Comparison of ENCODE assay signal across 8 cellular contexts in genomic region chr6:42781811-42782688, GRCh38. TPM values are rescaled to one million over a fixed set of nuclear protein-coding genes. Genes with fewer than 3 reads are reported as not detected.
DNase-seq lines count a peak whose midpoint lies in the region; ATAC-seq and TF ChIP-seq lines count a peak whose summit lies in the region.

TSS of gene BICRAL (plus strand) at chr6:42782052. CDS start at chr6:42822023, 39,971 bp downstream.

- TF ChIP-seq POLR2A in HCT116 (IDR thresholded peaks at IDR 0.05; ENCODE audit: borderline replicate concordance, extremely low read depth, insufficient read depth, insufficient read length) = no peak

- TF ChIP-seq CTCF in AG10803 (conservative IDR thresholded peaks at IDR 0.05; ENCODE audit: low read length) (no peak), HCT116 (IDR thresholded peaks at IDR 0.05 in 2 of 3, conservative IDR thresholded peaks at IDR 0.05 in 1 of 3; ENCODE audit: borderline replicate concordance in 1 of 3, insufficient read depth in 1 of 3, low read depth in 2 of 3, low read length in 2 of 3) (no peak), liver (IDR thresholded peaks at IDR 0.05; ENCODE audit: low read depth, low read length, missing input control) (no peak)

- DNase-seq in AG10803 (ENCODE audit: low read depth) = peak; percentile 82
- DNase-seq in HCT116 (ENCODE audit: low read depth, low spot score) = peak; percentile 46
- peak; percentile 95 for DNase-seq in NCI-H69 (lab: John Stamatoyannopoulos, UW)
- DNase-seq in activated CD4-positive, alpha-beta T cell treated with anti-CD3 and anti-CD28 coated beads, Interleukin-2, amount 50 U/mL, for 48 hours = peak; percentile 78 to 80
- DNase-seq in dermis blood vessel endothelial cell = peak; percentile 88
- peak; percentile 57 for DNase-seq in stimulated activated CD4-positive, alpha-beta T cell treated with anti-CD3 and anti-CD28 coated beads, Interleukin-2, amount 100 ng/mL, for 4 hours (ENCODE audit: low read depth)

- H3K79me2 ChIP-seq in HCT116 (ENCODE audit: insufficient read depth, low read length) = peaks cover 37% of the 10 kb centered on the region

- intact Hi-C loops in HCT116 (cut with micrococcal nuclease) = no loop called here

- ATAC-seq in HCT116 (peak; percentile 60), GM21619 (IDR thresholded peaks at IDR 0.05; ENCODE audit: unreplicated experiment) (no peak)

- 0 out of 2 replicates have a peak, but pooled peaks cover 4% of the 10 kb centered on the region for H3K9me2 ChIP-seq in HCT116 (ENCODE audit: insufficient read depth)

- TF ChIP-seq RAD21 in HCT116 (IDR thresholded peaks at IDR 0.05; ENCODE audit: low read depth) (no peak), liver (IDR thresholded peaks at IDR 0.05) (no peak)

- H3K36me3 ChIP-seq in HCT116 (ENCODE audit: control insufficient read depth in 1 of 2, insufficient read depth in 2 of 2, low read length in 2 of 2) (no peaks in the 10 kb centered on the region), liver (ENCODE audit: control insufficient read depth in 4 of 4, insufficient read depth in 3 of 4, low read depth in 1 of 4, low read length in 3 of 4) (no peaks in the 10 kb centered on the region)

- WGBS in liver = under 1% methylated on average over 68 of the region's 70 CpGs

- POLR2A ChIA-PET in HCT116 (lab: Charles Lee) = interaction anchor here (0.6 to 4.0 kb wide), 13 partner anchors 9 to 862 kb away, joined by 3 to 22 read pairs (median 4); partner anchors contain the start of genes RPL7L1 and TBCC

- H3K4me3 ChIP-seq in AG10803 (ENCODE audit: low read length) (peak within 1 kb of the TSS; percentile 78), HCT116 (replicated peaks in 1 of 2; ENCODE audit: low read depth in 1 of 2, low read length in 2 of 2) (peak within 1 kb of the TSS; percentile 63 to 74), liver (ENCODE audit: low read depth in 1 of 3, low read length in 3 of 3) (peak within 1 kb of the TSS; percentile 81 to 97 (median 97))

- H3K9me3 ChIP-seq in HCT116 (ENCODE audit: control insufficient read depth in 1 of 2, insufficient read depth in 1 of 2, low read depth in 1 of 2, low read length in 2 of 2) (no peaks in the 10 kb centered on the region), liver (ENCODE audit: control insufficient read depth in 4 of 4, low read length in 3 of 4) (no peaks in the 10 kb centered on the region)

- peak within 1 kb of the TSS; percentile 100 for H3K27ac ChIP-seq in HCT116 (ENCODE audit: low read depth, low read length)
- peak within 1 kb of the TSS; percentile 99 to 100 for H3K27ac ChIP-seq in liver (ENCODE audit: low read depth in 1 of 2, low read length in 2 of 2)

- RAD21 ChIA-PET in HCT116 (lab: Charles Lee; ENCODE audit: low non-redundant PET in 1 of 2, low total read pairs in 2 of 2, uncharacterized antibody in 2 of 2, unreplicated experiment in 2 of 2) = interaction anchor here in 1 of 2 experiments (0.6 to 1.2 kb wide), 2 partner anchors 29 to 35 kb away, joined by 3 to 6 read pairs; no protein-coding TSS in a partner anchor

- peak within 1 kb of the TSS; percentile 95 for H3K9ac ChIP-seq in HCT116 (ENCODE audit: low read length)
- peak within 1 kb of the TSS; percentile 96 to 100 for H3K9ac ChIP-seq in liver (ENCODE audit: low read depth in 1 of 2, low read length in 2 of 2)

- BruUV-seq in HCT116 (replicated peaks; lab: Mats Ljungman, UMichigan) = no TSS peak

- H4K20me1 ChIP-seq in HCT116 (ENCODE audit: insufficient read depth) = no peaks in the 10 kb centered on the region

- H3K4me1 ChIP-seq in HCT116 (ENCODE audit: control insufficient read depth in 1 of 2, insufficient read depth in 2 of 2, low read length in 2 of 2) = peaks cover 26 to 56% of the 10 kb centered on the region in 2 experiments
- peaks cover 1 to 37% (median 7%) of the 10 kb centered on the region in 4 donors for H3K4me1 ChIP-seq in liver (ENCODE audit: control insufficient read depth in 4 of 4, insufficient read depth in 4 of 4, low read length in 3 of 4)

- CTCF ChIA-PET in HCT116 (lab: Charles Lee) = no interaction called here

- peak within 1 kb of the TSS; percentile 75 for H3K4me2 ChIP-seq in HCT116 (ENCODE audit: low read length)

- H2AFZ ChIP-seq in HCT116 (ENCODE audit: low read depth, low read length, poor library complexity, severe bottlenecking) = no peak within 1 kb of the TSS

- H3K27me3 ChIP-seq in HCT116 (ENCODE audit: insufficient read depth, low read length) = no peaks in the 10 kb centered on the region
- H3K27me3 ChIP-seq in liver (ENCODE audit: control insufficient read depth in 4 of 4, insufficient read depth in 4 of 4, low read length in 3 of 4) = no peaks in the 10 kb centered on the region

TF ChIP-seq in HCT116, 20 proteins besides CTCF, POLR2A, EP300 and RAD21:
- peak; percentile 60 for TF ChIP-seq POLR2AphosphoS5 (IDR thresholded peaks at IDR 0.05; ENCODE audit: low read depth, low read length)
- TF ChIP-seq EGR1 (IDR thresholded peaks at IDR 0.05; ENCODE audit: low read depth) = peak; percentile 30; the same call in 1 of the 2 replicates
- TF ChIP-seq, protein P1, sequence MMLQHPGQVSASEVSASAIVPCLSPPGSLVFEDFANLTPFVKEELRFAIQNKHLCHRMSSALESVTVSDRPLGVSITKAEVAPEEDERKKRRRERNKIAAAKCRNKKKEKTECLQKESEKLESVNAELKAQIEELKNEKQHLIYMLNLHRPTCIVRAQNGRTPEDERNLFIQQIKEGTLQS (IDR thresholded peaks at IDR 0.05) = no peak
- peak; percentile 18; the same call in 1 of the 2 replicates for TF ChIP-seq SP1 (IDR thresholded peaks at IDR 0.05; ENCODE audit: low read depth)

TF ChIP-seq in liver, 16 proteins besides CTCF, POLR2A, EP300 and RAD21:
- TF ChIP-seq GABPA (IDR thresholded peaks at IDR 0.05 in 1 of 2, conservative IDR thresholded peaks at IDR 0.05 in 1 of 2) = no peak
- TF ChIP-seq YY1 (IDR thresholded peaks at IDR 0.05) = peak; percentile 35
TF ChIP-seq in liver: peak in this region for 1.

RNA-seq across cellular contexts. Expression of gene BICRAL, which starts in this region (rescaled TPM):
- total RNA-seq in HCT116 (2021; ENCODE audit: unreplicated experiment) (14.9 TPM), dermis blood vessel endothelial cell (4.9 and 6.8 TPM in 2 replicates), liver (1 to 10 TPM; 5.5 to 6.8 TPM)
- polyA plus RNA-seq in HCT116 (2012) = 5.3 and 6.9 TPM in 2 replicates
- 1 to 10 TPM; 1.7 to 2.3 TPM for polyA plus RNA-seq in liver
